ENCODE assay signal across 1 cellular context in the genomic region with DNA sequence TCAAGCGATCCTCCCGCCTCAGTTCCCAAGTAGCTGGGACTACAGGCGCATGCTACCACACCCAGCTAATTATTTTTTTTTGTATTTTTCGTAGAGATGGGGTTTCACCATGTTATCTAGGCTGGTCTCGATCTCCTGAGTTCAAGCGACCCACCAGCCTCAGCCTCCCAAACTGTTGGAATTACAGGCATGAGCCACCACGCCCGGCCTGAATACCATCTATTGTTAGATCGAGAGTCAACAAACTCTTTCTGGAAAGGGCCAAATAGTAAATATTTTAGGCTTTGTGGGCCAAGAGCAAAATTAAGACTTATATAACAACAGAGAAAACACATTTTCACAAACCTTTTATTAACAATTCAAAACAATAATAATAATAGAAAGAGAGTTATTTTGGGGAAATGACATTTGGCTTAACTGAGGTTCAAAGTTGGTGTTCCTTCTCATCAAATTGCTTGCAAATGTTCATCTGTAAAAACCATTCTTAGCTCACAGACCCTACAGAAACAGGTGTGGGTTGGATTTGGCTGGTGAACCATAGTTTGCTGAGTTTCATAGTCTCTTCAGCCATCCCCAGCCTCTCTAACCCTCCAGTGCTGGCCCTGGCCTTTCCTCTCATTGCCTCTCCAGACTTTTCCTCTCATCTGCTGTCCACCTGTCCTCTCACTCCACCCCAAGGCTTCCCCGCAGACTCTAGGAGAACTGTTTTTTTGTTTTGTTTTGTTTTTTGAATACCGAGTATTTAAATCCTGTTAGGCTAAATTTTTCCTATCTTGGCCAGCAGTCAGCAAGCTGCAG.
TF ChIP-seq lines count a peak whose summit lies in the region.

No MANE protein-coding gene starts in this region.

TF ChIP-seq in GM23338, 12 proteins besides CTCF, POLR2A, EP300 and RAD21:
- no peak for TF ChIP-seq ETS1 (IDR thresholded peaks at IDR 0.05)
- TF ChIP-seq EZH2 (IDR thresholded peaks at IDR 0.05; ENCODE audit: low read depth, unreplicated experiment) = no peak
- no peak for TF ChIP-seq REST (IDR thresholded peaks at IDR 0.05; ENCODE audit: unreplicated experiment)
- TF ChIP-seq NANOG (IDR thresholded peaks at IDR 0.05; ENCODE audit: borderline replicate concordance) = no peak
- TF ChIP-seq, protein P1, sequence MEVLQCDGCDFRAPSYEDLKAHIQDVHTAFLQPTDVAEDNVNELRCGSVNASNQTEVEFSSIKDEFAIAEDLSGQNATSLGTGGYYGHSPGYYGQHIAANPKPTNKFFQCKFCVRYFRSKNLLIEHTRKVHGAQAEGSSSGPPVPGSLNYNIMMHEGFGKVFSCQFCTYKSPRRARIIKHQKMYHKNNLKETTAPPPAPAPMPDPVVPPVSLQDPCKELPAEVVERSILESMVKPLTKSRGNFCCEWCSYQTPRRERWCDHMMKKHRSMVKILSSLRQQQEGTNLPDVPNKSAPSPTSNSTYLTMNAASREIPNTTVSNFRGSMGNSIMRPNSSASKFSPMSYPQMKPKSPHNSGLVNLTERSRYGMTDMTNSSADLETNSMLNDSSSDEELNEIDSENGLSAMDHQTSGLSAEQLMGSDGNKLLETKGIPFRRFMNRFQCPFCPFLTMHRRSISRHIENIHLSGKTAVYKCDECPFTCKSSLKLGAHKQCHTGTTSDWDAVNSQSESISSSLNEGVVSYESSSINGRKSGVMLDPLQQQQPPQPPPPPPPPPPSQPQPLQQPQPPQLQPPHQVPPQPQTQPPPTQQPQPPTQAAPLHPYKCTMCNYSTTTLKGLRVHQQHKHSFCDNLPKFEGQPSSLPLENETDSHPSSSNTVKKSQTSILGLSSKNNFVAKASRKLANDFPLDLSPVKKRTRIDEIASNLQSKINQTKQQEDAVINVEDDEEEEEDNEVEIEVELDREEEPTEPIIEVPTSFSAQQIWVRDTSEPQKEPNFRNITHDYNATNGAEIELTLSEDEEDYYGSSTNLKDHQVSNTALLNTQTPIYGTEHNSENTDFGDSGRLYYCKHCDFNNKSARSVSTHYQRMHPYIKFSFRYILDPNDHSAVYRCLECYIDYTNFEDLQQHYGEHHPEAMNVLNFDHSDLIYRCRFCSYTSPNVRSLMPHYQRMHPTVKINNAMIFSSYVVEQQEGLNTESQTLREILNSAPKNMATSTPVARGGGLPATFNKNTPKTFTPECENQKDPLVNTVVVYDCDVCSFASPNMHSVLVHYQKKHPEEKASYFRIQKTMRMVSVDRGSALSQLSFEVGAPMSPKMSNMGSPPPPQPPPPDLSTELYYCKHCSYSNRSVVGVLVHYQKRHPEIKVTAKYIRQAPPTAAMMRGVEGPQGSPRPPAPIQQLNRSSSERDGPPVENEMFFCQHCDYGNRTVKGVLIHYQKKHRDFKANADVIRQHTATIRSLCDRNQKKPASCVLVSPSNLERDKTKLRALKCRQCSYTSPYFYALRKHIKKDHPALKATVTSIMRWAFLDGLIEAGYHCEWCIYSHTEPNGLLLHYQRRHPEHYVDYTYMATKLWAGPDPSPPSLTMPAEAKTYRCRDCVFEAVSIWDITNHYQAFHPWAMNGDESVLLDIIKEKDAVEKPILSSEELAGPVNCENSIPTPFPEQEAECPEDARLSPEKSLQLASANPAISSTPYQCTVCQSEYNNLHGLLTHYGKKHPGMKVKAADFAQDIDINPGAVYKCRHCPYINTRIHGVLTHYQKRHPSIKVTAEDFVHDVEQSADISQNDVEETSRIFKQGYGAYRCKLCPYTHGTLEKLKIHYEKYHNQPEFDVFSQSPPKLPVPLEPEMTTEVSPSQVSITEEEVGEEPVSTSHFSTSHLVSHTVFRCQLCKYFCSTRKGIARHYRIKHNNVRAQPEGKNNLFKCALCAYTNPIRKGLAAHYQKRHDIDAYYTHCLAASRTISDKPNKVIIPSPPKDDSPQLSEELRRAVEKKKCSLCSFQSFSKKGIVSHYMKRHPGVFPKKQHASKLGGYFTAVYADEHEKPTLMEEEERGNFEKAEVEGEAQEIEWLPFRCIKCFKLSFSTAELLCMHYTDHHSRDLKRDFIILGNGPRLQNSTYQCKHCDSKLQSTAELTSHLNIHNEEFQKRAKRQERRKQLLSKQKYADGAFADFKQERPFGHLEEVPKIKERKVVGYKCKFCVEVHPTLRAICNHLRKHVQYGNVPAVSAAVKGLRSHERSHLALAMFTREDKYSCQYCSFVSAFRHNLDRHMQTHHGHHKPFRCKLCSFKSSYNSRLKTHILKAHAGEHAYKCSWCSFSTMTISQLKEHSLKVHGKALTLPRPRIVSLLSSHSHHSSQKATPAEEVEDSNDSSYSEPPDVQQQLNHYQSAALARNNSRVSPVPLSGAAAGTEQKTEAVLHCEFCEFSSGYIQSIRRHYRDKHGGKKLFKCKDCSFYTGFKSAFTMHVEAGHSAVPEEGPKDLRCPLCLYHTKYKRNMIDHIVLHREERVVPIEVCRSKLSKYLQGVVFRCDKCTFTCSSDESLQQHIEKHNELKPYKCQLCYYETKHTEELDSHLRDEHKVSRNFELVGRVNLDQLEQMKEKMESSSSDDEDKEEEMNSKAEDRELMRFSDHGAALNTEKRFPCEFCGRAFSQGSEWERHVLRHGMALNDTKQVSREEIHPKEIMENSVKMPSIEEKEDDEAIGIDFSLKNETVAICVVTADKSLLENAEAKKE (CRISPR knock-in tag; IDR thresholded peaks at IDR 0.05) = no peak
- TF ChIP-seq CREB1 (CRISPR knock-in tag; IDR thresholded peaks at IDR 0.05; ENCODE audit: low read depth) = no peak
- no peak for TF ChIP-seq ZNF331 (CRISPR knock-in tag; IDR thresholded peaks at IDR 0.05; ENCODE audit: low read depth)
- no peak for TF ChIP-seq EZH2phosphoT487 (IDR thresholded peaks at IDR 0.05; ENCODE audit: unreplicated experiment)
- no peak for TF ChIP-seq STAT1 (IDR thresholded peaks at IDR 0.05; ENCODE audit: unreplicated experiment)
- TF ChIP-seq JUNB (IDR thresholded peaks at IDR 0.05; ENCODE audit: unreplicated experiment) = no peak
- no peak for TF ChIP-seq ZNF114 (CRISPR knock-in tag; IDR thresholded peaks at IDR 0.05)
- TF ChIP-seq POLR2AphosphoS5 (IDR thresholded peaks at IDR 0.05; ENCODE audit: low read depth) = no peak
